11 cellular contexts compared by ENCODE assay signal in genomic region chr12:110022980-110023633, GRCh38. TPM values are rescaled to one million over a fixed set of nuclear protein-coding genes. Genes with fewer than 3 reads are reported as not detected.
DNase-seq lines count a peak whose midpoint lies in the region; ATAC-seq and TF ChIP-seq lines count a peak whose summit lies in the region.
"Had no signal": no experiment of that assay in that cellular context is flagged by ENCODE, and none has a peak within 500 bp of the region (broad histone marks: within the 10 kb centered on the region; RNA-seq: fewer than 3 reads in every experiment).

No MANE protein-coding gene starts in this region.

- H3K4me3 ChIP-seq in skeletal muscle cell (ENCODE audit: low read depth, low read length): no peak overlapping the region

- TF ChIP-seq CTCF in Calu3 (IDR thresholded peaks at IDR 0.05; ENCODE audit: unreplicated experiment): no peak

- no peaks in the 10 kb centered on the region for H3K4me1 Mint-ChIP-seq in Calu3 (ENCODE audit: low read depth, unreplicated experiment)

- no peaks in the 10 kb centered on the region for H3K27me3 Mint-ChIP-seq in Calu3 (ENCODE audit: unreplicated experiment)
- H3K27me3 Mint-ChIP-seq: activated CD4-positive, alpha-beta T cell treated with anti-CD3 and anti-CD28 coated beads, Interleukin-2, amount 10 ng/mL, durations not matched to agents 7 days and 5 days had no signal

- peak; percentile 62 for DNase-seq in GM04503 (ENCODE audit: low read depth)
- DNase-seq in RPMI7951 (ENCODE audit: low read depth): peak; percentile 20
- DNase-seq in epidermal melanocyte (ENCODE audit: insufficient read length, low spot score): peak; percentile 27
- DNase-seq in skeletal muscle cell (ENCODE audit: low read depth): peak; percentile 53
- no peak for DNase-seq in AML-193 (lab: John Stamatoyannopoulos, UW)
- no peak for DNase-seq in activated gamma-delta T cell (lab: John Stamatoyannopoulos, UW)
- DNase-seq in Calu3: no peak
- DNase-seq: activated CD4-positive, alpha-beta T cell treated with anti-CD3 and anti-CD28 coated beads, Interleukin-2, amount 10 ng/mL, durations not matched to agents 7 days and 5 days; stimulated activated CD4-positive, alpha-beta T cell treated with anti-CD3 and anti-CD28 coated beads, Interleukin-4, amount 100 ng/mL, for 1 hour had no signal

- intact Hi-C loops in Calu3 (cut with micrococcal nuclease; ENCODE audit: unreplicated experiment): no loop called here

- no peak overlapping the region for H3K27ac Mint-ChIP-seq in Calu3 (ENCODE audit: unreplicated experiment)

- CTCF ChIA-PET in Calu3 (lab: Charles Lee): interaction anchor here (1.6 kb wide), 1 partner anchor 12 kb away, joined by 5 read pairs; no protein-coding TSS in a partner anchor

- no peaks in the 10 kb centered on the region for H3K9me3 Mint-ChIP-seq in Calu3 (ENCODE audit: low read depth, unreplicated experiment)
- H3K9me3 Mint-ChIP-seq: activated CD4-positive, alpha-beta T cell treated with anti-CD3 and anti-CD28 coated beads, Interleukin-2, amount 10 ng/mL, durations not matched to agents 7 days and 5 days; neural crest cell had no signal

- no TSS peak for BruUV-seq in Calu3 (replicated peaks; lab: Mats Ljungman, UMichigan)

- peaks cover 8% of the 10 kb centered on the region for H3K36me3 Mint-ChIP-seq in Calu3 (ENCODE audit: insufficient read depth, unreplicated experiment)

- no peak overlapping the region for H3K4me3 Mint-ChIP-seq in Calu3 (ENCODE audit: low read depth, unreplicated experiment)
- H3K4me3 Mint-ChIP-seq: activated CD4-positive, alpha-beta T cell treated with anti-CD3 and anti-CD28 coated beads, Interleukin-2, amount 10 ng/mL, durations not matched to agents 7 days and 5 days; neural crest cell had no signal

- no peak for ATAC-seq in HG03025 (IDR thresholded peaks at IDR 0.05; ENCODE audit: low FRiP score, unreplicated experiment)

RNA-seq across cellular contexts. Expression of gene ANKRD13A, which starts 23.9 kb away (rescaled TPM):
- 37.2 and 39.4 TPM in 2 replicates for total RNA-seq in RPMI7951 (2014; rRNA removed; shearing (Covaris generic))
- 34.5 and 40.4 TPM in 2 replicates for total RNA-seq in Calu3 (2022)

RNA-seq across cellular contexts. Expression of gene C12orf76, which starts 25.2 kb away (rescaled TPM):
- total RNA-seq in RPMI7951 (2014; rRNA removed; shearing (Covaris generic)): 14.9 and 15.9 TPM in 2 replicates
- 14.2 and 14.7 TPM in 2 replicates for total RNA-seq in Calu3 (2022)

RNA-seq across cellular contexts. Expression of gene GIT2, which starts 26.9 kb away (rescaled TPM):
- total RNA-seq in RPMI7951 (2014; rRNA removed; shearing (Covaris generic)): 22.2 and 24.3 TPM in 2 replicates
- total RNA-seq in Calu3 (2022): 56.0 TPM in 2 replicates

Comparison
In these comparisons a context has a peak if more than half of its experiments do, and no peak if none do; other contexts are left out.
1. DNase-seq: peak in GM04503 (single experiment), RPMI7951 (single experiment), epidermal melanocyte (single experiment) and skeletal muscle cell (single experiment); none in AML-193 (0 of 2), activated gamma-delta T cell (single experiment) and Calu3 (single experiment).